1 cellular context compared by ENCODE assay signal in the genomic region with DNA sequence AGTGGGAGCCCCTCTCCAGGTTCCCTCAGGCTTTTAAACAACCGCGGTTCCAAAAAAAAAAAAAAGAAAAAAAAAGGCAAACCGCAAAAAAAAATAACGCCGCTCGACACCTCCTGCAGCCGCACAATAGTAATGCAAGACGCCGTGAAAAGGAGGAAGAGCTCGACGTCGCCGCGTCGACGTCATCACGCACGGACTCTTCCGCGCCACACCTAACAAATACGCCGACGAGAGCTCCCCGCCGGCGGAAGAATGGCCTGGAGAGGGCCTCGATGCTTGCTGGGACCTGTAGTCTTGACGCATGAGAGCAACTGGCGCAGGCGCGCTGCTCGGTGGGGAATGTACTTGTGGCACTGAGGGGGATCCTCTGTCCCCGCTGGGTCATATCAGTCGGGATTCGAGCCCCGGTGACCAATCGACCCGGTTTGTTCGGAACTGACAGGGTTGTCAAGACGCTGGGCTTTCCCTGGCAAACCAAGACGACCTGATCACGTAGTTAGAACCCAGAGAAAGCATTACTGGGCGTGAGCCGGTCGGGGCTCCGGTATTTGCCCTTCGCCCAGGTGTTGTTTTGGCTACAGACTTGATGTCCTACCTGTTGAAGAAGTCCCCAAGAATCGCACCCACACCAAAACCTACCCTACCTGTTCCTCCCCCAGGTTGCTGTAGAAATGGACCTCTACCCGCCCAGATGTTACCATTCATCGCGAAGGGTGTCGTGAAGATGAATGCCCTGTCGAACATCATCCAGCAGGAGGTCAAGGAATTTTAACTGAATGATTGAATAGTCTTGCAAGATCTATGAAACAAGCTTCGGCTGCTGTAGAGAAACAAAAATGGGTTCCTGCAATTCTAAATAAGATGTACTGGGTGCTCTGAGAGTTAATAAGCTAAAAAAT.
A peak's percentile ranks its signal among the peaks of the same experiment; 100 is the strongest.
TF ChIP-seq lines count a peak whose summit lies in the region.

A gene (minus strand): TSS at position 131 of the 899 bp plus-strand sequence. CDS start 166 bp downstream, outside the sequence.

TF ChIP-seq in WTC11, 78 proteins besides CTCF, POLR2A, EP300 and RAD21 (continued from another document):
- TF ChIP-seq, protein P1, sequence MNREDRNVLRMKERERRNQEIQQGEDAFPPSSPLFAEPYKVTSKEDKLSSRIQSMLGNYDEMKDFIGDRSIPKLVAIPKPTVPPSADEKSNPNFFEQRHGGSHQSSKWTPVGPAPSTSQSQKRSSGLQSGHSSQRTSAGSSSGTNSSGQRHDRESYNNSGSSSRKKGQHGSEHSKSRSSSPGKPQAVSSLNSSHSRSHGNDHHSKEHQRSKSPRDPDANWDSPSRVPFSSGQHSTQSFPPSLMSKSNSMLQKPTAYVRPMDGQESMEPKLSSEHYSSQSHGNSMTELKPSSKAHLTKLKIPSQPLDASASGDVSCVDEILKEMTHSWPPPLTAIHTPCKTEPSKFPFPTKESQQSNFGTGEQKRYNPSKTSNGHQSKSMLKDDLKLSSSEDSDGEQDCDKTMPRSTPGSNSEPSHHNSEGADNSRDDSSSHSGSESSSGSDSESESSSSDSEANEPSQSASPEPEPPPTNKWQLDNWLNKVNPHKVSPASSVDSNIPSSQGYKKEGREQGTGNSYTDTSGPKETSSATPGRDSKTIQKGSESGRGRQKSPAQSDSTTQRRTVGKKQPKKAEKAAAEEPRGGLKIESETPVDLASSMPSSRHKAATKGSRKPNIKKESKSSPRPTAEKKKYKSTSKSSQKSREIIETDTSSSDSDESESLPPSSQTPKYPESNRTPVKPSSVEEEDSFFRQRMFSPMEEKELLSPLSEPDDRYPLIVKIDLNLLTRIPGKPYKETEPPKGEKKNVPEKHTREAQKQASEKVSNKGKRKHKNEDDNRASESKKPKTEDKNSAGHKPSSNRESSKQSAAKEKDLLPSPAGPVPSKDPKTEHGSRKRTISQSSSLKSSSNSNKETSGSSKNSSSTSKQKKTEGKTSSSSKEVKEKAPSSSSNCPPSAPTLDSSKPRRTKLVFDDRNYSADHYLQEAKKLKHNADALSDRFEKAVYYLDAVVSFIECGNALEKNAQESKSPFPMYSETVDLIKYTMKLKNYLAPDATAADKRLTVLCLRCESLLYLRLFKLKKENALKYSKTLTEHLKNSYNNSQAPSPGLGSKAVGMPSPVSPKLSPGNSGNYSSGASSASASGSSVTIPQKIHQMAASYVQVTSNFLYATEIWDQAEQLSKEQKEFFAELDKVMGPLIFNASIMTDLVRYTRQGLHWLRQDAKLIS (CRISPR knock-in tag; IDR thresholded peaks at IDR 0.05; ENCODE audit: borderline replicate concordance): no peak
- TF ChIP-seq ZNF232 (CRISPR knock-in tag; IDR thresholded peaks at IDR 0.05) (no peak), MXD4 (CRISPR knock-in tag; IDR thresholded peaks at IDR 0.05; ENCODE audit: borderline replicate concordance) (no peak), ESRRA (CRISPR knock-in tag; IDR thresholded peaks at IDR 0.05; ENCODE audit: borderline replicate concordance) (no peak), TP53 (CRISPR knock-in tag; IDR thresholded peaks at IDR 0.05) (peak; percentile 76; the same call in 1 of the 2 replicates), FOXJ3 (CRISPR knock-in tag; IDR thresholded peaks at IDR 0.05; ENCODE audit: borderline replicate concordance) (no peak), CBFB (CRISPR knock-in tag; IDR thresholded peaks at IDR 0.05; ENCODE audit: low read depth) (no peak), ZNF263 (CRISPR knock-in tag; IDR thresholded peaks at IDR 0.05; ENCODE audit: low read depth) (no peak), NFATC4 (CRISPR knock-in tag; IDR thresholded peaks at IDR 0.05) (no peak), RELA (CRISPR knock-in tag; IDR thresholded peaks at IDR 0.05; ENCODE audit: borderline replicate concordance) (no peak), FOXK1 (CRISPR knock-in tag; IDR thresholded peaks at IDR 0.05) (no peak), NR1H2 (CRISPR knock-in tag; IDR thresholded peaks at IDR 0.05) (no peak), ZNF396 (CRISPR knock-in tag; IDR thresholded peaks at IDR 0.05; ENCODE audit: borderline replicate concordance) (no peak), TEAD4 (CRISPR knock-in tag; IDR thresholded peaks at IDR 0.05) (no peak), EMX1 (CRISPR knock-in tag; IDR thresholded peaks at IDR 0.05) (no peak), ZNF317 (CRISPR knock-in tag; IDR thresholded peaks at IDR 0.05; ENCODE audit: borderline replicate concordance, low read depth) (no peak), TCF7 (CRISPR knock-in tag; IDR thresholded peaks at IDR 0.05; ENCODE audit: low read depth) (no peak), ZNF219 (CRISPR knock-in tag; IDR thresholded peaks at IDR 0.05; ENCODE audit: borderline replicate concordance) (no peak), FOXP1 (CRISPR knock-in tag; IDR thresholded peaks at IDR 0.05; ENCODE audit: borderline replicate concordance) (no peak; the same call in 1 of the 2 replicates), GTF2I (CRISPR knock-in tag; conservative IDR thresholded peaks at IDR 0.05) (no peak), SOX15 (CRISPR knock-in tag; IDR thresholded peaks at IDR 0.05) (no peak), NFE2L1 (CRISPR knock-in tag; IDR thresholded peaks at IDR 0.05) (no peak), JAZF1 (CRISPR knock-in tag; IDR thresholded peaks at IDR 0.05) (no peak)
- TF ChIP-seq, protein P2, sequence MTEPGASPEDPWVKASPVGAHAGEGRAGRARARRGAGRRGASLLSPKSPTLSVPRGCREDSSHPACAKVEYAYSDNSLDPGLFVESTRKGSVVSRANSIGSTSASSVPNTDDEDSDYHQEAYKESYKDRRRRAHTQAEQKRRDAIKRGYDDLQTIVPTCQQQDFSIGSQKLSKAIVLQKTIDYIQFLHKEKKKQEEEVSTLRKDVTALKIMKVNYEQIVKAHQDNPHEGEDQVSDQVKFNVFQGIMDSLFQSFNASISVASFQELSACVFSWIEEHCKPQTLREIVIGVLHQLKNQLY (CRISPR knock-in tag; IDR thresholded peaks at IDR 0.05): no peak
- TF ChIP-seq, protein P3, sequence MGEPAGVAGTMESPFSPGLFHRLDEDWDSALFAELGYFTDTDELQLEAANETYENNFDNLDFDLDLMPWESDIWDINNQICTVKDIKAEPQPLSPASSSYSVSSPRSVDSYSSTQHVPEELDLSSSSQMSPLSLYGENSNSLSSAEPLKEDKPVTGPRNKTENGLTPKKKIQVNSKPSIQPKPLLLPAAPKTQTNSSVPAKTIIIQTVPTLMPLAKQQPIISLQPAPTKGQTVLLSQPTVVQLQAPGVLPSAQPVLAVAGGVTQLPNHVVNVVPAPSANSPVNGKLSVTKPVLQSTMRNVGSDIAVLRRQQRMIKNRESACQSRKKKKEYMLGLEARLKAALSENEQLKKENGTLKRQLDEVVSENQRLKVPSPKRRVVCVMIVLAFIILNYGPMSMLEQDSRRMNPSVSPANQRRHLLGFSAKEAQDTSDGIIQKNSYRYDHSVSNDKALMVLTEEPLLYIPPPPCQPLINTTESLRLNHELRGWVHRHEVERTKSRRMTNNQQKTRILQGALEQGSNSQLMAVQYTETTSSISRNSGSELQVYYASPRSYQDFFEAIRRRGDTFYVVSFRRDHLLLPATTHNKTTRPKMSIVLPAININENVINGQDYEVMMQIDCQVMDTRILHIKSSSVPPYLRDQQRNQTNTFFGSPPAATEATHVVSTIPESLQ (CRISPR knock-in tag; IDR thresholded peaks at IDR 0.05): no peak
- TF ChIP-seq, protein P4, sequence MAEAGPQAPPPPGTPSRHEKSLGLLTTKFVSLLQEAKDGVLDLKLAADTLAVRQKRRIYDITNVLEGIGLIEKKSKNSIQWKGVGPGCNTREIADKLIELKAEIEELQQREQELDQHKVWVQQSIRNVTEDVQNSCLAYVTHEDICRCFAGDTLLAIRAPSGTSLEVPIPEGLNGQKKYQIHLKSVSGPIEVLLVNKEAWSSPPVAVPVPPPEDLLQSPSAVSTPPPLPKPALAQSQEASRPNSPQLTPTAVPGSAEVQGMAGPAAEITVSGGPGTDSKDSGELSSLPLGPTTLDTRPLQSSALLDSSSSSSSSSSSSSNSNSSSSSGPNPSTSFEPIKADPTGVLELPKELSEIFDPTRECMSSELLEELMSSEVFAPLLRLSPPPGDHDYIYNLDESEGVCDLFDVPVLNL (CRISPR knock-in tag; IDR thresholded peaks at IDR 0.05; ENCODE audit: borderline replicate concordance, low read depth): no peak
- TF ChIP-seq, protein P5, sequence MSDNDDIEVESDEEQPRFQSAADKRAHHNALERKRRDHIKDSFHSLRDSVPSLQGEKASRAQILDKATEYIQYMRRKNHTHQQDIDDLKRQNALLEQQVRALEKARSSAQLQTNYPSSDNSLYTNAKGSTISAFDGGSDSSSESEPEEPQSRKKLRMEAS (CRISPR knock-in tag; IDR thresholded peaks at IDR 0.05): no peak
- TF ChIP-seq, protein P6, sequence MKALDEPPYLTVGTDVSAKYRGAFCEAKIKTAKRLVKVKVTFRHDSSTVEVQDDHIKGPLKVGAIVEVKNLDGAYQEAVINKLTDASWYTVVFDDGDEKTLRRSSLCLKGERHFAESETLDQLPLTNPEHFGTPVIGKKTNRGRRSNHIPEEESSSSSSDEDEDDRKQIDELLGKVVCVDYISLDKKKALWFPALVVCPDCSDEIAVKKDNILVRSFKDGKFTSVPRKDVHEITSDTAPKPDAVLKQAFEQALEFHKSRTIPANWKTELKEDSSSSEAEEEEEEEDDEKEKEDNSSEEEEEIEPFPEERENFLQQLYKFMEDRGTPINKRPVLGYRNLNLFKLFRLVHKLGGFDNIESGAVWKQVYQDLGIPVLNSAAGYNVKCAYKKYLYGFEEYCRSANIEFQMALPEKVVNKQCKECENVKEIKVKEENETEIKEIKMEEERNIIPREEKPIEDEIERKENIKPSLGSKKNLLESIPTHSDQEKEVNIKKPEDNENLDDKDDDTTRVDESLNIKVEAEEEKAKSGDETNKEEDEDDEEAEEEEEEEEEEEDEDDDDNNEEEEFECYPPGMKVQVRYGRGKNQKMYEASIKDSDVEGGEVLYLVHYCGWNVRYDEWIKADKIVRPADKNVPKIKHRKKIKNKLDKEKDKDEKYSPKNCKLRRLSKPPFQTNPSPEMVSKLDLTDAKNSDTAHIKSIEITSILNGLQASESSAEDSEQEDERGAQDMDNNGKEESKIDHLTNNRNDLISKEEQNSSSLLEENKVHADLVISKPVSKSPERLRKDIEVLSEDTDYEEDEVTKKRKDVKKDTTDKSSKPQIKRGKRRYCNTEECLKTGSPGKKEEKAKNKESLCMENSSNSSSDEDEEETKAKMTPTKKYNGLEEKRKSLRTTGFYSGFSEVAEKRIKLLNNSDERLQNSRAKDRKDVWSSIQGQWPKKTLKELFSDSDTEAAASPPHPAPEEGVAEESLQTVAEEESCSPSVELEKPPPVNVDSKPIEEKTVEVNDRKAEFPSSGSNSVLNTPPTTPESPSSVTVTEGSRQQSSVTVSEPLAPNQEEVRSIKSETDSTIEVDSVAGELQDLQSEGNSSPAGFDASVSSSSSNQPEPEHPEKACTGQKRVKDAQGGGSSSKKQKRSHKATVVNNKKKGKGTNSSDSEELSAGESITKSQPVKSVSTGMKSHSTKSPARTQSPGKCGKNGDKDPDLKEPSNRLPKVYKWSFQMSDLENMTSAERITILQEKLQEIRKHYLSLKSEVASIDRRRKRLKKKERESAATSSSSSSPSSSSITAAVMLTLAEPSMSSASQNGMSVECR (CRISPR knock-in tag; IDR thresholded peaks at IDR 0.05; ENCODE audit: borderline replicate concordance): peak; percentile 47; the same call in 1 of the 2 replicates
- TF ChIP-seq, protein P7, sequence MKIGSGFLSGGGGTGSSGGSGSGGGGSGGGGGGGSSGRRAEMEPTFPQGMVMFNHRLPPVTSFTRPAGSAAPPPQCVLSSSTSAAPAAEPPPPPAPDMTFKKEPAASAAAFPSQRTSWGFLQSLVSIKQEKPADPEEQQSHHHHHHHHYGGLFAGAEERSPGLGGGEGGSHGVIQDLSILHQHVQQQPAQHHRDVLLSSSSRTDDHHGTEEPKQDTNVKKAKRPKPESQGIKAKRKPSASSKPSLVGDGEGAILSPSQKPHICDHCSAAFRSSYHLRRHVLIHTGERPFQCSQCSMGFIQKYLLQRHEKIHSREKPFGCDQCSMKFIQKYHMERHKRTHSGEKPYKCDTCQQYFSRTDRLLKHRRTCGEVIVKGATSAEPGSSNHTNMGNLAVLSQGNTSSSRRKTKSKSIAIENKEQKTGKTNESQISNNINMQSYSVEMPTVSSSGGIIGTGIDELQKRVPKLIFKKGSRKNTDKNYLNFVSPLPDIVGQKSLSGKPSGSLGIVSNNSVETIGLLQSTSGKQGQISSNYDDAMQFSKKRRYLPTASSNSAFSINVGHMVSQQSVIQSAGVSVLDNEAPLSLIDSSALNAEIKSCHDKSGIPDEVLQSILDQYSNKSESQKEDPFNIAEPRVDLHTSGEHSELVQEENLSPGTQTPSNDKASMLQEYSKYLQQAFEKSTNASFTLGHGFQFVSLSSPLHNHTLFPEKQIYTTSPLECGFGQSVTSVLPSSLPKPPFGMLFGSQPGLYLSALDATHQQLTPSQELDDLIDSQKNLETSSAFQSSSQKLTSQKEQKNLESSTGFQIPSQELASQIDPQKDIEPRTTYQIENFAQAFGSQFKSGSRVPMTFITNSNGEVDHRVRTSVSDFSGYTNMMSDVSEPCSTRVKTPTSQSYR (CRISPR knock-in tag; IDR thresholded peaks at IDR 0.05): no peak
- TF ChIP-seq, protein P8, sequence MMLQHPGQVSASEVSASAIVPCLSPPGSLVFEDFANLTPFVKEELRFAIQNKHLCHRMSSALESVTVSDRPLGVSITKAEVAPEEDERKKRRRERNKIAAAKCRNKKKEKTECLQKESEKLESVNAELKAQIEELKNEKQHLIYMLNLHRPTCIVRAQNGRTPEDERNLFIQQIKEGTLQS (CRISPR knock-in tag; conservative IDR thresholded peaks at IDR 0.05): no peak
- TF ChIP-seq, protein P9, sequence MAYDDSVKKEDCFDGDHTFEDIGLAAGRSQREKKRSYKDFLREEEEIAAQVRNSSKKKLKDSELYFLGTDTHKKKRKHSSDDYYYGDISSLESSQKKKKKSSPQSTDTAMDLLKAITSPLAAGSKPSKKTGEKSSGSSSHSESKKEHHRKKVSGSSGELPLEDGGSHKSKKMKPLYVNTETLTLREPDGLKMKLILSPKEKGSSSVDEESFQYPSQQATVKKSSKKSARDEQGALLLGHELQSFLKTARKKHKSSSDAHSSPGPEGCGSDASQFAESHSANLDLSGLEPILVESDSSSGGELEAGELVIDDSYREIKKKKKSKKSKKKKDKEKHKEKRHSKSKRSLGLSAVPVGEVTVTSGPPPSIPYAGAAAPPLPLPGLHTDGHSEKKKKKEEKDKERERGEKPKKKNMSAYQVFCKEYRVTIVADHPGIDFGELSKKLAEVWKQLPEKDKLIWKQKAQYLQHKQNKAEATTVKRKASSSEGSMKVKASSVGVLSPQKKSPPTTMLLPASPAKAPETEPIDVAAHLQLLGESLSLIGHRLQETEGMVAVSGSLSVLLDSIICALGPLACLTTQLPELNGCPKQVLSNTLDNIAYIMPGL (CRISPR knock-in tag; IDR thresholded peaks at IDR 0.05): no peak
- TF ChIP-seq, protein P10, sequence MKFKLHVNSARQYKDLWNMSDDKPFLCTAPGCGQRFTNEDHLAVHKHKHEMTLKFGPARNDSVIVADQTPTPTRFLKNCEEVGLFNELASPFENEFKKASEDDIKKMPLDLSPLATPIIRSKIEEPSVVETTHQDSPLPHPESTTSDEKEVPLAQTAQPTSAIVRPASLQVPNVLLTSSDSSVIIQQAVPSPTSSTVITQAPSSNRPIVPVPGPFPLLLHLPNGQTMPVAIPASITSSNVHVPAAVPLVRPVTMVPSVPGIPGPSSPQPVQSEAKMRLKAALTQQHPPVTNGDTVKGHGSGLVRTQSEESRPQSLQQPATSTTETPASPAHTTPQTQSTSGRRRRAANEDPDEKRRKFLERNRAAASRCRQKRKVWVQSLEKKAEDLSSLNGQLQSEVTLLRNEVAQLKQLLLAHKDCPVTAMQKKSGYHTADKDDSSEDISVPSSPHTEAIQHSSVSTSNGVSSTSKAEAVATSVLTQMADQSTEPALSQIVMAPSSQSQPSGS (CRISPR knock-in tag; IDR thresholded peaks at IDR 0.05; ENCODE audit: borderline replicate concordance, low read depth): no peak
